In genomic region chr12:118544569-118544968, GRCh38 we compare ENCODE assay signal across 16 cellular contexts.
DNase-seq lines count a peak whose midpoint lies in the region; ATAC-seq, FAIRE-seq and TF ChIP-seq lines count a peak whose summit lies in the region.
"Had no signal": no experiment of that assay in that cellular context is flagged by ENCODE, and none has a peak within 500 bp of the region (broad histone marks: within the 10 kb centered on the region; RNA-seq: fewer than 3 reads in every experiment).

No MANE protein-coding gene starts in this region.

- no peak for FAIRE-seq in astrocyte (lab: Jason Lieb, UNC)

- no peak overlapping the region for H2AK9ac ChIP-seq in IMR-90 (replicated peaks; ENCODE audit: low read depth, low read length, poor library complexity)

- H2BK120ac ChIP-seq in IMR-90 (ENCODE audit: low read depth, low read length) (no peak overlapping the region), mesenchymal stem cell (ENCODE audit: low read depth, low read length) (no peak overlapping the region)

- H3K18ac ChIP-seq in IMR-90 (ENCODE audit: low read depth, low read length): no peak overlapping the region
- no peak overlapping the region for H3K18ac ChIP-seq in mesenchymal stem cell (ENCODE audit: low read depth in 1 of 2, low read length in 2 of 2)

- BruUV-seq in IMR-90 (replicated peaks; lab: Mats Ljungman, UMichigan): no TSS peak
- BruUV-seq in OCI-LY7 (replicated peaks; lab: Mats Ljungman, UMichigan): no TSS peak

- H3K56ac ChIP-seq in IMR-90 (ENCODE audit: extremely low read depth, insufficient read depth, low read length): no peak overlapping the region

- H3K36me3 Mint-ChIP-seq in astrocyte (ENCODE audit: low read depth, unreplicated experiment): no peaks in the 10 kb centered on the region

- no peak for TF ChIP-seq POLR2A in IMR-90 (IDR thresholded peaks at IDR 0.05; ENCODE audit: low read depth, low read length)

- H3K4me2 ChIP-seq in IMR-90 (ENCODE audit: low read depth, low read length) (no peak overlapping the region), astrocyte (ENCODE audit: low read length) (no peak overlapping the region), mesenchymal stem cell (ENCODE audit: low read length, poor library complexity, severe bottlenecking) (no peak overlapping the region), OCI-LY7 (ENCODE audit: low read length) (no peak overlapping the region)
- H3K4me2 ChIP-seq: hepatocyte, SK-N-SH had no signal

- H3K27me3 ChIP-seq in BJ (ENCODE audit: control insufficient read depth, insufficient read depth, low read length) (no peaks in the 10 kb centered on the region), IMR-90 (ENCODE audit: control insufficient read depth, insufficient read depth, low read length) (no peaks in the 10 kb centered on the region), astrocyte (ENCODE audit: insufficient read depth, low read length) (no peaks in the 10 kb centered on the region), mesenchymal stem cell (ENCODE audit: control insufficient read depth in 1 of 2, insufficient read depth in 1 of 2, low read length in 2 of 2) (no peaks in the 10 kb centered on the region)
- H3K27me3 ChIP-seq: hepatocyte, ovary had no signal

- H2AFZ ChIP-seq in IMR-90 (replicated peaks; ENCODE audit: low read length, poor library complexity) (no peak overlapping the region), astrocyte (ENCODE audit: low read depth, low read length) (no peak overlapping the region), mesenchymal stem cell (ENCODE audit: low read depth, low read length) (no peak overlapping the region), OCI-LY7 (ENCODE audit: low read length) (no peak overlapping the region)
- H2AFZ ChIP-seq: hepatocyte had no signal

- no peaks in the 10 kb centered on the region for H3K79me1 ChIP-seq in IMR-90 (ENCODE audit: low read depth in 1 of 2, low read length in 2 of 2)
- no peaks in the 10 kb centered on the region for H3K79me1 ChIP-seq in mesenchymal stem cell (replicated peaks; ENCODE audit: low read length, poor library complexity, severe bottlenecking)

- H3K4me1 ChIP-seq in IMR-90 (ENCODE audit: control insufficient read depth, insufficient read depth, low read length) (no peaks in the 10 kb centered on the region), astrocyte (ENCODE audit: insufficient read depth, low read length) (no peaks in the 10 kb centered on the region), mesenchymal stem cell (ENCODE audit: control insufficient read depth, insufficient read depth, low read depth, low read length) (no peaks in the 10 kb centered on the region), OCI-LY7 (ENCODE audit: insufficient read depth, low read length, poor library complexity, severe bottlenecking) (no peaks in the 10 kb centered on the region)

- no peak overlapping the region for H2BK12ac ChIP-seq in mesenchymal stem cell (ENCODE audit: low read length in 2 of 2)

- no peak overlapping the region for H2BK20ac ChIP-seq in IMR-90 (ENCODE audit: low read depth, low read length)

- H3K4ac ChIP-seq in IMR-90 (ENCODE audit: low read depth, low read length) (no peak overlapping the region), mesenchymal stem cell (ENCODE audit: low read depth in 1 of 2, low read length in 2 of 2) (no peak overlapping the region)

- DNase-seq in BJ (ENCODE audit: low read depth): peak; percentile 28
- peak; percentile 11 for DNase-seq in IMR-90
- DNase-seq in astrocyte (ENCODE audit: low read depth): no peak
- DNase-seq in mesenchymal stem cell: peak; percentile 45
- no peak for DNase-seq in OCI-LY7 (ENCODE audit: low spot score)
- DNase-seq in NCI-H2171 (lab: John Stamatoyannopoulos, UW): no peak
- DNase-seq in DMS79 (lab: John Stamatoyannopoulos, UW): no peak
- DNase-seq: activated B cell treated with CpG ODN at 0.5 μM for 24 hours, activated T-cell treated with anti-CD3 and anti-CD28 coated beads for 4 hours, C1 segment of cervical spinal cord, NCI-H1417 treated with DMSO at 0.1 percent for 48 hours, NCI-H526 treated with DMSO at 0.1 percent for 48 hours, ovary, SK-N-SH had no signal

- dilution Hi-C loops in IMR-90 (cut with HindIII; ENCODE audit: low sequenced_read_pairs, unreplicated experiment): no loop called here

- POLR2A ChIA-PET in BJ (lab: Charles Lee) (no interaction called here), IMR-90 (lab: Charles Lee; ENCODE audit: unreplicated experiment) (no interaction called here), OCI-LY7 (lab: Charles Lee) (interaction anchor here (0.6 kb wide), 2 partner anchors 12 to 369 kb away, joined by 3 to 6 read pairs; no protein-coding TSS in a partner anchor)

- H2AK5ac ChIP-seq in IMR-90 (ENCODE audit: low read depth, low read length) (no peak overlapping the region), mesenchymal stem cell (ENCODE audit: low read length, severe bottlenecking) (no peak overlapping the region)

- no peak overlapping the region for H3K4me3 Mint-ChIP-seq in astrocyte (ENCODE audit: unreplicated experiment)
- H3K4me3 Mint-ChIP-seq: activated B cell treated with CpG ODN at 0.5 μM for 24 hours had no signal

- H3K4me1 Mint-ChIP-seq in astrocyte (ENCODE audit: low read depth, unreplicated experiment): peaks cover 10% of the 10 kb centered on the region
- H3K4me1 Mint-ChIP-seq: activated B cell treated with CpG ODN at 0.5 μM for 24 hours had no signal

- TF ChIP-seq RAD21 in IMR-90 (IDR thresholded peaks at IDR 0.05; ENCODE audit: low read length): no peak

- H4K20me1 ChIP-seq in IMR-90 (ENCODE audit: insufficient read depth, low read length): no peaks in the 10 kb centered on the region
- no peaks in the 10 kb centered on the region for H4K20me1 ChIP-seq in astrocyte (ENCODE audit: insufficient read depth, low read length)
- no peaks in the 10 kb centered on the region for H4K20me1 ChIP-seq in OCI-LY7 (ENCODE audit: insufficient read depth, low read length)

- H3K27ac Mint-ChIP-seq in astrocyte (ENCODE audit: unreplicated experiment): peak overlapping the region; percentile 54
- H3K27ac Mint-ChIP-seq: activated B cell treated with CpG ODN at 0.5 μM for 24 hours had no signal

- no peak overlapping the region for H4K5ac ChIP-seq in IMR-90 (ENCODE audit: low read depth, low read length)

- in situ Hi-C loops in IMR-90 (cut with MboI; ENCODE audit: low sequenced_read_pairs): no loop called here

- H3K27ac ChIP-seq in IMR-90 (ENCODE audit: insufficient read depth, low read length) (no peak overlapping the region), astrocyte (ENCODE audit: low read depth, low read length) (no peak overlapping the region), mesenchymal stem cell (ENCODE audit: low read length, poor library complexity, severe bottlenecking) (no peak overlapping the region), OCI-LY7 (ENCODE audit: low read depth, low read length, poor library complexity, severe bottlenecking) (no peak overlapping the region)
- H3K27ac ChIP-seq: hepatocyte, ovary had no signal

- H3K79me2 ChIP-seq in astrocyte (ENCODE audit: insufficient read depth, low read length): no peaks in the 10 kb centered on the region
- H3K79me2 ChIP-seq in OCI-LY7 (ENCODE audit: insufficient read depth, low read depth, low read length): no peaks in the 10 kb centered on the region
- H3K79me2 ChIP-seq: hepatocyte had no signal

- CTCF ChIA-PET in BJ (lab: Yijun Ruan, JAX) (no interaction called here), IMR-90 (lab: Yijun Ruan, JAX) (no interaction called here), OCI-LY7 (lab: Charles Lee; ENCODE audit: unreplicated experiment) (no interaction called here)

- no peak overlapping the region for H2BK5ac ChIP-seq in IMR-90 (ENCODE audit: low read depth, low read length, poor library complexity, severe bottlenecking)
- H2BK5ac ChIP-seq in mesenchymal stem cell (ENCODE audit: low read depth, low read length, poor library complexity, severe bottlenecking): no peak overlapping the region

- no peaks in the 10 kb centered on the region for H3K9me1 ChIP-seq in IMR-90 (ENCODE audit: insufficient read depth, low read length)

- H3K9me3 Mint-ChIP-seq in astrocyte (ENCODE audit: unreplicated experiment): peaks cover 7% of the 10 kb centered on the region

- no peak overlapping the region for H3K23ac ChIP-seq in IMR-90 (ENCODE audit: low read depth, low read length)
- no peak overlapping the region for H3K23ac ChIP-seq in mesenchymal stem cell (ENCODE audit: low read length in 2 of 2)

- H4K8ac ChIP-seq in IMR-90 (ENCODE audit: low read depth in 2 of 2, low read length in 2 of 2): no peak overlapping the region
- H4K8ac ChIP-seq in mesenchymal stem cell (ENCODE audit: low read length): no peak overlapping the region

- no peak for ATAC-seq in IMR-90 (ENCODE audit: low read depth)
- ATAC-seq in HG03159 (IDR thresholded peaks at IDR 0.05; ENCODE audit: unreplicated experiment): no peak

- no CpG with 5 or more reads among the region's 1 CpG for WGBS in IMR-90 (ENCODE audit: extremely low coverage in 2 of 2, insufficient read length in 1 of 2), 2 experiments
- 40% methylated on average over 1 of the region's 1 CpG for WGBS in mesenchymal stem cell

- H3K9ac ChIP-seq in IMR-90 (ENCODE audit: low read depth, low read length) (no peak overlapping the region), astrocyte (ENCODE audit: low read length) (no peak overlapping the region), mesenchymal stem cell (ENCODE audit: low read length) (no peak overlapping the region)
- H3K9ac ChIP-seq: SK-N-SH had no signal

- H3K14ac ChIP-seq in IMR-90 (replicated peaks; ENCODE audit: low read depth, low read length) (no peak overlapping the region), mesenchymal stem cell (ENCODE audit: low read length in 2 of 2) (no peak overlapping the region)

- H3K27me3 Mint-ChIP-seq in astrocyte (ENCODE audit: low read depth, unreplicated experiment): peaks cover 3% of the 10 kb centered on the region
- H3K27me3 Mint-ChIP-seq: activated B cell treated with CpG ODN at 0.5 μM for 24 hours had no signal

- no peak overlapping the region for H3K4me3 ChIP-seq in BJ (ENCODE audit: low read depth, low read length)
- no peak overlapping the region for H3K4me3 ChIP-seq in IMR-90 (ENCODE audit: insufficient read depth, low read depth, low read length)
- no peak overlapping the region for H3K4me3 ChIP-seq in astrocyte (ENCODE audit: insufficient read depth, low read depth, low read length)
- no peak overlapping the region for H3K4me3 ChIP-seq in mesenchymal stem cell (ENCODE audit: insufficient read depth in 1 of 2, low read depth in 1 of 2, low read length in 2 of 2)
- H3K4me3 ChIP-seq in OCI-LY7 (ENCODE audit: low read depth, low read length, poor library complexity, severe bottlenecking): no peak overlapping the region
- H3K4me3 ChIP-seq: hepatocyte, ovary had no signal

- H2BK15ac ChIP-seq in IMR-90 (ENCODE audit: low read depth, low read length): no peak overlapping the region
- H2BK15ac ChIP-seq in mesenchymal stem cell (ENCODE audit: low read depth, poor library complexity, severe bottlenecking): no peak overlapping the region

- no peaks in the 10 kb centered on the region for H3K36me3 ChIP-seq in BJ (ENCODE audit: control insufficient read depth, insufficient read depth, low read length)
- H3K36me3 ChIP-seq in IMR-90 (ENCODE audit: control insufficient read depth, insufficient read depth, low read length): no peaks in the 10 kb centered on the region
- no peaks in the 10 kb centered on the region for H3K36me3 ChIP-seq in astrocyte (ENCODE audit: insufficient read depth, low read length)
- no peaks in the 10 kb centered on the region for H3K36me3 ChIP-seq in mesenchymal stem cell (ENCODE audit: control insufficient read depth in 1 of 2, insufficient read depth in 2 of 2, low read depth in 1 of 2, low read length in 2 of 2)
- H3K36me3 ChIP-seq in OCI-LY7 (ENCODE audit: insufficient read depth, low read length): no peaks in the 10 kb centered on the region
- H3K36me3 ChIP-seq: ovary had no signal

- H4K91ac ChIP-seq in IMR-90 (ENCODE audit: insufficient read depth, low read depth, low read length) (no peak overlapping the region), mesenchymal stem cell (ENCODE audit: low read length) (no peak overlapping the region)

- intact Hi-C loops in IMR-90 (cut with micrococcal nuclease) (no loop called here), OCI-LY7 (cut with micrococcal nuclease; ENCODE audit: unreplicated experiment) (no loop called here)

- H3K9me3 ChIP-seq in IMR-90 (ENCODE audit: control insufficient read depth, insufficient read depth, low read length) (peaks cover 29% of the 10 kb centered on the region), astrocyte (ENCODE audit: insufficient read depth, low read depth, low read length) (peaks cover 7% of the 10 kb centered on the region), mesenchymal stem cell (ENCODE audit: control insufficient read depth, low read length) (peaks cover 3% of the 10 kb centered on the region), OCI-LY7 (ENCODE audit: low read length) (no peaks in the 10 kb centered on the region)
- H3K9me3 ChIP-seq: ovary, SK-N-SH had no signal

- H3K9me2 ChIP-seq in OCI-LY7 (ENCODE audit: insufficient read depth, low read length): no peaks in the 10 kb centered on the region
- H3K9me2 ChIP-seq: SK-N-SH had no signal

- no peak for TF ChIP-seq CTCF in BJ (IDR thresholded peaks at IDR 0.05; ENCODE audit: insufficient read depth, low read depth, low read length)
- TF ChIP-seq CTCF in IMR-90 (conservative IDR thresholded peaks at IDR 0.05; ENCODE audit: low read depth, low read length): no peak
- no peak for TF ChIP-seq CTCF in astrocyte (IDR thresholded peaks at IDR 0.05; ENCODE audit: insufficient read depth, low read depth, low read length)
- TF ChIP-seq CTCF in OCI-LY7 (conservative IDR thresholded peaks at IDR 0.05; ENCODE audit: low read length): no peak

Comparison
In these comparisons a context has a peak if more than half of its experiments do, and no peak if none do; other contexts are left out.
1. DNase-seq: peak in BJ (single experiment), IMR-90 (single experiment) and mesenchymal stem cell (single experiment); none in astrocyte (single experiment), OCI-LY7 (single experiment), NCI-H2171 (single experiment) and DMS79 (single experiment).